8 cellular contexts compared by ENCODE assay signal in genomic region chr1:206357962-206358361, GRCh38.
DNase-seq lines count a peak whose midpoint lies in the region; ATAC-seq and TF ChIP-seq lines count a peak whose summit lies in the region.
"Not testable (repeated sequence)": the region's sequence is repeated elsewhere in the genome, so short reads cannot be mapped to it uniquely, and the experiment has no call there.

No MANE protein-coding gene starts in this region.

- not testable (repeated sequence) for H3K4me3 Mint-ChIP-seq in CD14-positive monocyte; activated CD8-positive, alpha-beta T cell treated with anti-CD3 and anti-CD28 coated beads, Interleukin-2, amount 10 ng/mL, durations not matched to agents 7 days and 5 days; activated naive CD4-positive, alpha-beta T cell treated with anti-CD3 and anti-CD28 coated beads, Interleukin-2, amount 50 U/mL, for 24 hours
- peak overlapping the region; percentile 84 for H3K4me3 Mint-ChIP-seq in natural killer cell treated with Interleukin-12 subunit alpha and Interleukin-12 subunit beta and Interleukin-15 and Interleukin-18, amount 100 ng/mL, for 72 hours

- POLR2A ChIA-PET in activated CD8-positive, alpha-beta T cell treated with anti-CD3 and anti-CD28 coated beads, Interleukin-2, amount 10 ng/mL, durations not matched to agents 7 days and 5 days (lab: Charles Lee), result not testable (repeated sequence)

- DNase-seq in CD14-positive monocyte (ENCODE audit: low spot score), result peak; percentile 76
- peak; percentile 33 for DNase-seq in activated CD8-positive, alpha-beta T cell treated with anti-CD3 and anti-CD28 coated beads, Interleukin-2, amount 10 ng/mL, durations not matched to agents 7 days and 5 days
- DNase-seq in natural killer cell treated with Interleukin-12 subunit alpha and Interleukin-12 subunit beta and Interleukin-15 and Interleukin-18, amount 100 ng/mL, for 72 hours (ENCODE audit: low spot score), result peak; percentile 63
- peak; percentile 7 for DNase-seq in stimulated activated CD8-positive, alpha-beta memory T cell treated with anti-CD3 and anti-CD28 coated beads, Interleukin-12 subunit alpha, Interleukin-12 subunit beta, amount 100 ng/mL, for 24 hours (ENCODE audit: extremely low read depth)

- not testable (repeated sequence) for TF ChIP-seq CTCF in CD14-positive monocyte (IDR thresholded peaks at IDR 0.05)

- not testable (repeated sequence) for H3K36me3 Mint-ChIP-seq in CD14-positive monocyte; activated CD8-positive, alpha-beta T cell treated with anti-CD3 and anti-CD28 coated beads, Interleukin-2, amount 10 ng/mL, durations not matched to agents 7 days and 5 days (ENCODE audit: low read depth); activated naive CD4-positive, alpha-beta T cell treated with anti-CD3 and anti-CD28 coated beads, Interleukin-2, amount 50 U/mL, for 24 hours; natural killer cell treated with Interleukin-12 subunit alpha and Interleukin-12 subunit beta and Interleukin-15 and Interleukin-18, amount 100 ng/mL, for 72 hours

- not testable (repeated sequence) for H3K9me3 Mint-ChIP-seq in CD14-positive monocyte; activated CD8-positive, alpha-beta T cell treated with anti-CD3 and anti-CD28 coated beads, Interleukin-2, amount 10 ng/mL, durations not matched to agents 7 days and 5 days (ENCODE audit: insufficient read depth); activated naive CD4-positive, alpha-beta T cell treated with anti-CD3 and anti-CD28 coated beads, Interleukin-2, amount 50 U/mL, for 24 hours; natural killer cell treated with Interleukin-12 subunit alpha and Interleukin-12 subunit beta and Interleukin-15 and Interleukin-18, amount 100 ng/mL, for 72 hours

- CTCF ChIA-PET in activated CD8-positive, alpha-beta T cell treated with anti-CD3 and anti-CD28 coated beads, Interleukin-2, amount 10 ng/mL, durations not matched to agents 7 days and 5 days (lab: Charles Lee), result not testable (repeated sequence)

- ATAC-seq in GM21423 (IDR thresholded peaks at IDR 0.05; ENCODE audit: unreplicated experiment), result peak; percentile 58
- ATAC-seq in HG02973 (IDR thresholded peaks at IDR 0.05; ENCODE audit: unreplicated experiment), result peak; percentile 57
- peak; percentile 1; the same call in 1 of the 3 replicates for ATAC-seq in SK-N-SH treated with all-trans-retinoic acid at 6 μM for 48 hours
- ATAC-seq in activated CD8-positive, alpha-beta T cell treated with anti-CD3 and anti-CD28 coated beads, Interleukin-2, amount 10 ng/mL, durations not matched to agents 7 days and 5 days, result peak; percentile 53
- ATAC-seq in natural killer cell treated with Interleukin-12 subunit alpha and Interleukin-12 subunit beta and Interleukin-15 and Interleukin-18, amount 100 ng/mL, for 72 hours, result peak; percentile 87 to 92

- intact Hi-C loops in CD14-positive monocyte (cut with micrococcal nuclease), result not testable (repeated sequence)

- H3K27me3 Mint-ChIP-seq in CD14-positive monocyte (ENCODE audit: low read depth in 3 of 3); activated CD8-positive, alpha-beta T cell treated with anti-CD3 and anti-CD28 coated beads, Interleukin-2, amount 10 ng/mL, durations not matched to agents 7 days and 5 days (ENCODE audit: low read depth); activated naive CD4-positive, alpha-beta T cell treated with anti-CD3 and anti-CD28 coated beads, Interleukin-2, amount 50 U/mL, for 24 hours; natural killer cell treated with Interleukin-12 subunit alpha and Interleukin-12 subunit beta and Interleukin-15 and Interleukin-18, amount 100 ng/mL, for 72 hours: not testable (repeated sequence)

- not testable (repeated sequence) for H3K4me1 Mint-ChIP-seq in CD14-positive monocyte; activated naive CD4-positive, alpha-beta T cell treated with anti-CD3 and anti-CD28 coated beads, Interleukin-2, amount 50 U/mL, for 24 hours
- H3K4me1 Mint-ChIP-seq in activated CD8-positive, alpha-beta T cell treated with anti-CD3 and anti-CD28 coated beads, Interleukin-2, amount 10 ng/mL, durations not matched to agents 7 days and 5 days (ENCODE audit: low read depth), result peaks cover 17% of the 10 kb centered on the region
- H3K4me1 Mint-ChIP-seq in natural killer cell treated with Interleukin-12 subunit alpha and Interleukin-12 subunit beta and Interleukin-15 and Interleukin-18, amount 100 ng/mL, for 72 hours (ENCODE audit: low read depth in 2 of 2), result peaks cover 10 to 16% of the 10 kb centered on the region in 2 donors

- H3K27ac Mint-ChIP-seq in CD14-positive monocyte, result peak overlapping the region; percentile 73 to 89 (median 82)
- H3K27ac Mint-ChIP-seq in activated CD8-positive, alpha-beta T cell treated with anti-CD3 and anti-CD28 coated beads, Interleukin-2, amount 10 ng/mL, durations not matched to agents 7 days and 5 days, result peak overlapping the region; percentile 53
- H3K27ac Mint-ChIP-seq in activated naive CD4-positive, alpha-beta T cell treated with anti-CD3 and anti-CD28 coated beads, Interleukin-2, amount 50 U/mL, for 24 hours, result peak overlapping the region; percentile 89
- H3K27ac Mint-ChIP-seq in natural killer cell treated with Interleukin-12 subunit alpha and Interleukin-12 subunit beta and Interleukin-15 and Interleukin-18, amount 100 ng/mL, for 72 hours, result peak overlapping the region; percentile 87 to 95

Comparison
In these comparisons a context has a peak if more than half of its experiments do, and no peak if none do; other contexts are left out.
1. Peak in every context shown above with its lines: DNase-seq and ATAC-seq.
2. DNase-seq: peak in every context shown above with its lines; median percentile 76 in CD14-positive monocyte; 63 in natural killer cell treated with Interleukin-12 subunit alpha and Interleukin-12 subunit beta and Interleukin-15 and Interleukin-18, amount 100 ng/mL, for 72 hours; 33 in activated CD8-positive, alpha-beta T cell treated with anti-CD3 and anti-CD28 coated beads, Interleukin-2, amount 10 ng/mL, durations not matched to agents 7 days and 5 days; 7 in stimulated activated CD8-positive, alpha-beta memory T cell treated with anti-CD3 and anti-CD28 coated beads, Interleukin-12 subunit alpha, Interleukin-12 subunit beta, amount 100 ng/mL, for 24 hours.
3. ATAC-seq: peak in every context shown above with its lines; median percentile 90 in natural killer cell treated with Interleukin-12 subunit alpha and Interleukin-12 subunit beta and Interleukin-15 and Interleukin-18, amount 100 ng/mL, for 72 hours; 58 in GM21423; 57 in HG02973; 53 in activated CD8-positive, alpha-beta T cell treated with anti-CD3 and anti-CD28 coated beads, Interleukin-2, amount 10 ng/mL, durations not matched to agents 7 days and 5 days; 1 in SK-N-SH treated with all-trans-retinoic acid at 6 μM for 48 hours.